8 cellular contexts compared by ENCODE assay signal in the genomic region with DNA sequence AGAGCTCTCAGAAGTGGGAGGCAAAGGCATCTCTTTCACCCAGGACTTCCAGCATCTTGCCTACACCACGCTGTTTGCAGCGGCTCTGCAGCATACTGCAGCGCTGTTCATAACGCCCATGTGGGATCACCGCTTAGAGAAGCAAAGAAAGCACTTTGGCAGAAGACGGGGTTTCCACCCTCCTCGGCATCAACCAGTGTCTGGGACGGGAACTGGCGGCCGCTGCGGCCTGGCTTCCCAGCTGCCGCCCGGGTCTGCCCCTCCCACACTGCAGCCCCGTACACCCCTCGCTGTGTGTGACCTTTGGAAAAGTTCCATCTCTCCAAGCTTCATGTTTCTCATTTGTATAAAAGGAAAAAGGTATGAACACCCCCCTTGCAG. TPM values are rescaled to one million over a fixed set of nuclear protein-coding genes. Genes with fewer than 3 reads are reported as not detected.
DNase-seq lines count a peak whose midpoint lies in the region; ATAC-seq and TF ChIP-seq lines count a peak whose summit lies in the region.

No MANE protein-coding gene starts in this region.

- peak overlapping the region; percentile 72 for H3K4me3 ChIP-seq in fibroblast of mammary gland (ENCODE audit: control insufficient read depth, low read depth, low read length)

- peak overlapping the region; percentile 92 for H3K4me3 Mint-ChIP-seq in type B pancreatic cell

- peak overlapping the region; percentile 84 for H3K27ac Mint-ChIP-seq in type B pancreatic cell

- in situ Hi-C loops in ACHN (cut with HindIII; ENCODE audit: low pct_ligation_motif_present, low pct_unique_long_range_greater_than_20kb, low sequenced_read_pairs): no loop called here

- peak; percentile 24 for ATAC-seq in GM19023 (IDR thresholded peaks at IDR 0.05; ENCODE audit: unreplicated experiment)
- no peak for ATAC-seq in GM21528 (IDR thresholded peaks at IDR 0.05; ENCODE audit: low FRiP score, unreplicated experiment)

- H3K4me1 Mint-ChIP-seq in type B pancreatic cell (ENCODE audit: unreplicated experiment): peaks cover 24% of the 10 kb centered on the region

- peaks cover 23% of the 10 kb centered on the region for H3K36me3 Mint-ChIP-seq in type B pancreatic cell

- no peaks in the 10 kb centered on the region for H3K9me3 Mint-ChIP-seq in type B pancreatic cell

- TF ChIP-seq CTCF in fibroblast of mammary gland (conservative IDR thresholded peaks at IDR 0.05; ENCODE audit: control insufficient read depth, insufficient read depth, low read depth, low read length) (no peak), type B pancreatic cell (conservative IDR thresholded peaks at IDR 0.05) (no peak)

- DNase-seq in ACHN (peak; percentile 7), NCI-H345 (lab: John Stamatoyannopoulos, UW) (peak; percentile 22), activated T-helper 1 cell treated with Interleukin-2 at 50 U/mL for 16 hours (ENCODE audit: low read depth) (peak; percentile 26), fibroblast of mammary gland (ENCODE audit: low read depth) (peak; percentile 44), myocyte (ENCODE audit: low read depth) (peak; percentile 68), type B pancreatic cell (ENCODE audit: extremely low spot score, unreplicated experiment) (no peak)

- no peaks in the 10 kb centered on the region for H3K27me3 Mint-ChIP-seq in type B pancreatic cell

RNA-seq across cellular contexts. Expression of gene TIRAP, which starts 0.5 kb away (rescaled TPM):
- total RNA-seq in myocyte: 3.7 and 3.9 TPM in 2 replicates
- polyA plus RNA-seq in myocyte (2012): 5.6 TPM
- total RNA-seq in type B pancreatic cell (ENCODE audit: low replicate concordance): 10.4 and 11.7 TPM in 2 replicates

RNA-seq across cellular contexts. Expression of gene FOXRED1, which starts 13.4 kb away (rescaled TPM):
- total RNA-seq in myocyte (32.1 and 39.8 TPM in 2 replicates), type B pancreatic cell (ENCODE audit: low replicate concordance) (32.5 and 49.6 TPM in 2 replicates)
- 29.9 TPM for polyA plus RNA-seq in myocyte (2012)

RNA-seq across cellular contexts. Expression of gene SRPRA, which starts 13.7 kb away (rescaled TPM):
- total RNA-seq in myocyte (143 and 157 TPM in 2 replicates), type B pancreatic cell (ENCODE audit: low replicate concordance) (76.6 and 105 TPM in 2 replicates)
- polyA plus RNA-seq in myocyte (2012): 158 TPM

RNA-seq across cellular contexts. Expression of gene DCPS, which starts 21.5 kb away (rescaled TPM):
- total RNA-seq in myocyte: 14.6 and 19.4 TPM in 2 replicates
- 20.2 TPM for polyA plus RNA-seq in myocyte (2012)
- 9.8 and 17.6 TPM in 2 replicates for total RNA-seq in type B pancreatic cell (ENCODE audit: low replicate concordance)
